8 cellular contexts compared by ENCODE assay signal in the genomic region with DNA sequence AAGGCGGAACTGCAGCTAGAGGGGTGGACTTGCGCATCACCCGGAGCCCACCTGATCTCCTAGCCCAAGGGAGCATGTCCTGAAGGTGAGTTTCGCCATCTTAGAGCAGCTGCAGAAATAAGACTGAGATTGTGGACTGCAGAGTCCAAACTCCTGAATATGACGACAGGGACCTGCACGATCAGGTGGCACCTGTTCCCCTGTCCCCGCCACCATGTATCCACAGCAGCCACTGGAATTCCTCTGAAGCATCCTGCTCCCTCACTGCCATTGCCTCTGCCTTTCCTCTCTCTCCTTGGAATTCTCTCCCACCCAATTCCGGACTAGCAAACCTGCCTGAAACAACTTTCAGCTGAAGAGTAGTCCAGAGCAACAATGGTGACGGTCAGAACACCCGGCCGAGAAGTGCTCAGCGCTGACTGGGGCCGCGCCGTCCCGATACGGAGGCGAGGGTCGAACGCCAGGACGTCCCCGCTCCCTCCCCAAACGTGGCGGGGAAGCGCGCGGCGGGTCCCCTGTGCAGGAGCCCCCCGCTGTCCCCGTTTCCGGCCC. TPM values are rescaled to one million over a fixed set of nuclear protein-coding genes. Genes with fewer than 3 reads are reported as not detected.
A peak's percentile ranks its signal among the peaks of the same experiment; 100 is the strongest.
DNase-seq lines count a peak whose midpoint lies in the region; ATAC-seq and TF ChIP-seq lines count a peak whose summit lies in the region.

No MANE protein-coding gene starts in this region.

- peak overlapping the region; percentile 44 for H3K27ac ChIP-seq in RWPE2 (ENCODE audit: poor library complexity, severe bottlenecking)
- peak overlapping the region; percentile 85 to 95 (median 89) for H3K27ac ChIP-seq in gastrocnemius medialis

- TF ChIP-seq POLR2A in gastrocnemius medialis (IDR thresholded peaks at IDR 0.05): no peak

- peak; percentile 38; the same call in 2 of the 3 replicates for ATAC-seq in RWPE2 (ENCODE audit: low read depth)
- ATAC-seq in gastrocnemius medialis: peak; percentile 13 to 22
- ATAC-seq in activated CD4-positive, CD25-positive, alpha-beta regulatory T cell treated with anti-CD3 and anti-CD28 coated beads, Interleukin-2, amount 50 U/mL, for 24 hours: no peak

- H3K27me3 ChIP-seq in RWPE2 (ENCODE audit: insufficient read depth, poor library complexity, severe bottlenecking) (no peaks in the 10 kb centered on the region), gastrocnemius medialis (no peaks in the 10 kb centered on the region)

- H3K9me3 ChIP-seq in RWPE2 (ENCODE audit: severe bottlenecking) (no peaks in the 10 kb centered on the region), gastrocnemius medialis (no peaks in the 10 kb centered on the region)

- intact Hi-C loops in gastrocnemius medialis (cut with DNase I; ENCODE audit: low total_unique reads): loop anchor here (5.0 kb wide), 1 partner anchor 216 kb away; no protein-coding TSS in a partner anchor

- in situ Hi-C loops in gastrocnemius medialis (cut with MboI; ENCODE audit: low sequenced_read_pairs in 4 of 4) (no loop called here), KBM-7 (cut with MboI; ENCODE audit: low pct_unique_long_range_greater_than_20kb, low sequenced_read_pairs) (no loop called here)

- DNase-seq in NCI-H146 treated with DMSO at 0.1 percent for 48 hours (lab: John Stamatoyannopoulos, UW; ENCODE audit: unreplicated experiment) (peak; percentile 73), NCI-H146 (lab: John Stamatoyannopoulos, UW) (no peak), RWPE2 (ENCODE audit: low spot score) (no peak), fibroblast of pulmonary artery (ENCODE audit: low read depth) (no peak), gastrocnemius medialis (no peak), KBM-7 (no peak)
- no peak for DNase-seq in stimulated activated naive CD4-positive, alpha-beta T cell treated with Interleukin-2 at 50 U/mL for 16 hours (lab: John Stamatoyannopoulos, UW)

- TF ChIP-seq CTCF in RWPE2 (IDR thresholded peaks at IDR 0.05; ENCODE audit: poor library complexity, severe bottlenecking) (no peak), fibroblast of pulmonary artery (IDR thresholded peaks at IDR 0.05; ENCODE audit: low read length, missing control alignments) (no peak), gastrocnemius medialis (IDR thresholded peaks at IDR 0.05 in 4 of 5, conservative IDR thresholded peaks at IDR 0.05 in 1 of 5) (no peak)

- H3K4me3 ChIP-seq in RWPE2 (ENCODE audit: severe bottlenecking) (peak overlapping the region; percentile 67), fibroblast of pulmonary artery (replicated peaks; ENCODE audit: low read depth, low read length) (peak overlapping the region; percentile 93), gastrocnemius medialis (peak overlapping the region; percentile 72 to 95 (median 80))

- H3K36me3 ChIP-seq in RWPE2 (ENCODE audit: low read depth): peaks cover 16% of the 10 kb centered on the region
- no peaks in the 10 kb centered on the region for H3K36me3 ChIP-seq in gastrocnemius medialis

- H3K4me1 ChIP-seq in RWPE2 (ENCODE audit: insufficient read depth, poor library complexity, severe bottlenecking) (peaks cover 19% of the 10 kb centered on the region), gastrocnemius medialis (peaks cover 25 to 41% of the 10 kb centered on the region in 2 donors)

RNA-seq across cellular contexts. Expression of a gene that starts 0.7 kb away (rescaled TPM):
- 10 to 100 TPM; 10.7 to 17.0 (median 13.5) TPM for total RNA-seq in gastrocnemius medialis

RNA-seq across cellular contexts. Expression of a gene that starts 15.0 kb away (rescaled TPM):
- total RNA-seq in gastrocnemius medialis: 1 to 10 TPM; 1.8 to 3.7 (median 3.3) TPM

Comparison
In these comparisons a context has a peak if more than half of its experiments do, and no peak if none do; other contexts are left out.
1. ATAC-seq: peak in RWPE2 (single experiment) and gastrocnemius medialis (2 of 2); none in activated CD4-positive, CD25-positive, alpha-beta regulatory T cell treated with anti-CD3 and anti-CD28 coated beads, Interleukin-2, amount 50 U/mL, for 24 hours (0 of 2).
2. Peak in every context shown above with its lines, with median percentiles within 50 percentile points of each other: H3K4me3 ChIP-seq.